In genomic region chr9:94630281-94630680, GRCh38 we compare ENCODE assay signal across 29 cellular contexts. TPM values are rescaled to one million over a fixed set of nuclear protein-coding genes. Genes with fewer than 3 reads are reported as not detected.
"Had no signal": no experiment of that assay in that cellular context is flagged by ENCODE, and none has a peak within 500 bp of the region (broad histone marks: within the 10 kb centered on the region; RNA-seq: fewer than 3 reads in every experiment).

No MANE protein-coding gene starts in this region.

- H3K4me1 ChIP-seq: heart right ventricle, left ventricle myocardium inferior, tibial nerve, uterus had no signal

- H3K27me3 Mint-ChIP-seq: activated T-cell treated with anti-CD3 and anti-CD28 coated beads, Interleukin-2, amount 50 U/mL, for 24 hours; activated T-helper 17 cell treated with anti-CD3 and anti-CD28 coated beads, Interleukin-2, amount 50 U/mL, for 72 hours; natural killer cell treated with Interleukin-12 subunit alpha and Interleukin-12 subunit beta and Interleukin-15 and Interleukin-18, amount 100 ng/mL, for 72 hours had no signal

- H3K27ac Mint-ChIP-seq: activated B cell treated with CpG ODN at 0.5 μM for 24 hours; activated CD4-positive, alpha-beta T cell treated with anti-CD3 and anti-CD28 coated beads for 36 hours; activated naive CD4-positive, alpha-beta T cell treated with anti-CD3 and anti-CD28 coated beads, Interleukin-2, amount 50 U/mL, for 72 hours; activated T-cell treated with anti-CD3 and anti-CD28 coated beads, Interleukin-2, amount 50 U/mL, for 24 hours; activated T-helper 17 cell treated with anti-CD3 and anti-CD28 coated beads, Interleukin-2, amount 50 U/mL, for 72 hours; natural killer cell treated with Interleukin-12 subunit alpha and Interleukin-12 subunit beta and Interleukin-15 and Interleukin-18, amount 100 ng/mL, for 72 hours; stimulated activated naive CD8-positive, alpha-beta T cell treated with anti-CD3 and anti-CD28 coated beads, Interleukin-15, Interleukin-2, amounts not matched to agents 100 ng/mL and 50 ng/mL, for 24 hours had no signal

- H3K27me3 ChIP-seq: ovary, tibial nerve, uterus had no signal

- H3K36me3 Mint-ChIP-seq: activated naive CD4-positive, alpha-beta T cell treated with anti-CD3 and anti-CD28 coated beads, Interleukin-2, amount 50 U/mL, for 72 hours; natural killer cell treated with Interleukin-12 subunit alpha and Interleukin-12 subunit beta and Interleukin-15 and Interleukin-18, amount 100 ng/mL, for 72 hours had no signal

- H3K4me1 Mint-ChIP-seq: activated B cell treated with CpG ODN at 0.5 μM for 24 hours; activated CD4-positive, alpha-beta T cell treated with anti-CD3 and anti-CD28 coated beads for 36 hours; activated T-helper 17 cell treated with anti-CD3 and anti-CD28 coated beads, Interleukin-2, amount 50 U/mL, for 72 hours had no signal

- H3K9me3 Mint-ChIP-seq: activated B cell treated with CpG ODN at 0.5 μM for 24 hours; activated naive CD4-positive, alpha-beta T cell treated with anti-CD3 and anti-CD28 coated beads, Interleukin-2, amount 50 U/mL, for 72 hours; activated T-cell treated with anti-CD3 and anti-CD28 coated beads, Interleukin-2, amount 50 U/mL, for 24 hours; activated T-helper 17 cell treated with anti-CD3 and anti-CD28 coated beads, Interleukin-2, amount 50 U/mL, for 72 hours; natural killer cell treated with Interleukin-12 subunit alpha and Interleukin-12 subunit beta and Interleukin-15 and Interleukin-18, amount 100 ng/mL, for 72 hours; stimulated activated naive CD8-positive, alpha-beta T cell treated with anti-CD3 and anti-CD28 coated beads, Interleukin-15, Interleukin-2, amounts not matched to agents 100 ng/mL and 50 ng/mL, for 24 hours had no signal

- H3K9me3 ChIP-seq: heart right ventricle, left ventricle myocardium inferior, ovary, tibial nerve, uterus had no signal

- ATAC-seq: activated CD4-positive, alpha-beta T cell treated with anti-CD3 and anti-CD28 coated beads for 36 hours; activated naive CD4-positive, alpha-beta T cell treated with anti-CD3 and anti-CD28 coated beads, Interleukin-2, amount 50 U/mL, for 72 hours; activated T-helper 17 cell treated with anti-CD3 and anti-CD28 coated beads, Interleukin-2, amount 50 U/mL, for 72 hours; heart right ventricle; natural killer cell treated with Interleukin-12 subunit alpha and Interleukin-12 subunit beta and Interleukin-15 and Interleukin-18, amount 100 ng/mL, for 72 hours; right cardiac atrium had no signal

- H3K36me3 ChIP-seq: heart right ventricle, left ventricle myocardium inferior, ovary, tibial nerve, uterus had no signal

- H3K4me3 Mint-ChIP-seq: activated B cell treated with CpG ODN at 0.5 μM for 24 hours; activated CD4-positive, alpha-beta T cell treated with anti-CD3 and anti-CD28 coated beads for 36 hours; activated T-cell treated with anti-CD3 and anti-CD28 coated beads, Interleukin-2, amount 50 U/mL, for 24 hours; activated T-helper 17 cell treated with anti-CD3 and anti-CD28 coated beads, Interleukin-2, amount 50 U/mL, for 72 hours; natural killer cell treated with Interleukin-12 subunit alpha and Interleukin-12 subunit beta and Interleukin-15 and Interleukin-18, amount 100 ng/mL, for 72 hours; stimulated activated naive CD8-positive, alpha-beta T cell treated with anti-CD3 and anti-CD28 coated beads, Interleukin-15, Interleukin-2, amounts not matched to agents 100 ng/mL and 50 ng/mL, for 24 hours had no signal

- H3K4me3 ChIP-seq: heart right ventricle, left ventricle myocardium inferior, ovary, tibial nerve, uterus had no signal

- DNase-seq: activated B cell treated with CpG ODN at 0.5 μM for 24 hours; activated CD4-positive, alpha-beta T cell treated with anti-CD3 and anti-CD28 coated beads for 36 hours; activated CD4-positive, alpha-beta T cell treated with anti-CD3 and anti-CD28 coated beads, Interleukin-2, amount 50 U/mL, for 4 hours; activated CD8-positive, alpha-beta memory T cell treated with anti-CD3 and anti-CD28 coated beads for 24 hours; activated CD8-positive, alpha-beta memory T cell treated with anti-CD3 and anti-CD28 coated beads, Interleukin-2, amount 50 U/mL, for 4 hours; activated T-cell treated with anti-CD3 and anti-CD28 coated beads, Interleukin-2, amount 50 U/mL, for 24 hours; cortex of kidney; effector CD4-positive, alpha-beta T cell; erythroblast; foreskin fibroblast; heart right ventricle; islet precursor cell; left ventricle myocardium inferior; midbrain; ovary; right cardiac atrium; stimulated activated CD4-positive, alpha-beta T cell treated with anti-CD3 and anti-CD28 coated beads, Interleukin-1b, Interleukin-23, amount 100 ng/mL, for 48 hours; T-helper 9 cell; uterus had no signal

- H3K27ac ChIP-seq: heart right ventricle, left ventricle myocardium inferior, ovary, tibial nerve, uterus had no signal

RNA-seq across cellular contexts. Expression of gene FBP1, which starts 9.0 kb away (rescaled TPM):
- total RNA-seq: cerebellum, fibroblast of lung, skeletal muscle tissue had no signal
- polyA plus RNA-seq: fibroblast of lung had no signal

RNA-seq across cellular contexts. Expression of gene FBP2, which starts 36.7 kb away (rescaled TPM):
- total RNA-seq: activated B cell treated with CpG ODN at 0.5 μM for 24 hours; activated CD4-positive, alpha-beta T cell treated with anti-CD3 and anti-CD28 coated beads for 36 hours; activated naive CD4-positive, alpha-beta T cell treated with anti-CD3 and anti-CD28 coated beads, Interleukin-2, amount 50 U/mL, for 72 hours; activated T-helper 17 cell treated with anti-CD3 and anti-CD28 coated beads, Interleukin-2, amount 50 U/mL, for 72 hours; cerebellum; fibroblast of lung; natural killer cell treated with Interleukin-12 subunit alpha and Interleukin-12 subunit beta and Interleukin-15 and Interleukin-18, amount 100 ng/mL, for 72 hours; ovary; pulmonary artery endothelial cell; T-helper 1 cell treated with Interleukin-12 subunit alpha and Interleukin-12 subunit beta and Interleukin-4 antibody, amounts not matched to agents 30 ng/mL and 1 ng/mL, for 36 hours; tibial nerve; uterus had no signal
- polyA plus RNA-seq: fibroblast of lung, ovary, right cardiac atrium had no signal
